In genomic region chr3:10666621-10667020, GRCh38 we compare ENCODE assay signal across 1 cellular context.
TF ChIP-seq lines count a peak whose summit lies in the region.

No MANE protein-coding gene starts in this region.

TF ChIP-seq in GM23338, 12 proteins besides CTCF, POLR2A, EP300 and RAD21 (continued from another document):
- TF ChIP-seq, protein P1, sequence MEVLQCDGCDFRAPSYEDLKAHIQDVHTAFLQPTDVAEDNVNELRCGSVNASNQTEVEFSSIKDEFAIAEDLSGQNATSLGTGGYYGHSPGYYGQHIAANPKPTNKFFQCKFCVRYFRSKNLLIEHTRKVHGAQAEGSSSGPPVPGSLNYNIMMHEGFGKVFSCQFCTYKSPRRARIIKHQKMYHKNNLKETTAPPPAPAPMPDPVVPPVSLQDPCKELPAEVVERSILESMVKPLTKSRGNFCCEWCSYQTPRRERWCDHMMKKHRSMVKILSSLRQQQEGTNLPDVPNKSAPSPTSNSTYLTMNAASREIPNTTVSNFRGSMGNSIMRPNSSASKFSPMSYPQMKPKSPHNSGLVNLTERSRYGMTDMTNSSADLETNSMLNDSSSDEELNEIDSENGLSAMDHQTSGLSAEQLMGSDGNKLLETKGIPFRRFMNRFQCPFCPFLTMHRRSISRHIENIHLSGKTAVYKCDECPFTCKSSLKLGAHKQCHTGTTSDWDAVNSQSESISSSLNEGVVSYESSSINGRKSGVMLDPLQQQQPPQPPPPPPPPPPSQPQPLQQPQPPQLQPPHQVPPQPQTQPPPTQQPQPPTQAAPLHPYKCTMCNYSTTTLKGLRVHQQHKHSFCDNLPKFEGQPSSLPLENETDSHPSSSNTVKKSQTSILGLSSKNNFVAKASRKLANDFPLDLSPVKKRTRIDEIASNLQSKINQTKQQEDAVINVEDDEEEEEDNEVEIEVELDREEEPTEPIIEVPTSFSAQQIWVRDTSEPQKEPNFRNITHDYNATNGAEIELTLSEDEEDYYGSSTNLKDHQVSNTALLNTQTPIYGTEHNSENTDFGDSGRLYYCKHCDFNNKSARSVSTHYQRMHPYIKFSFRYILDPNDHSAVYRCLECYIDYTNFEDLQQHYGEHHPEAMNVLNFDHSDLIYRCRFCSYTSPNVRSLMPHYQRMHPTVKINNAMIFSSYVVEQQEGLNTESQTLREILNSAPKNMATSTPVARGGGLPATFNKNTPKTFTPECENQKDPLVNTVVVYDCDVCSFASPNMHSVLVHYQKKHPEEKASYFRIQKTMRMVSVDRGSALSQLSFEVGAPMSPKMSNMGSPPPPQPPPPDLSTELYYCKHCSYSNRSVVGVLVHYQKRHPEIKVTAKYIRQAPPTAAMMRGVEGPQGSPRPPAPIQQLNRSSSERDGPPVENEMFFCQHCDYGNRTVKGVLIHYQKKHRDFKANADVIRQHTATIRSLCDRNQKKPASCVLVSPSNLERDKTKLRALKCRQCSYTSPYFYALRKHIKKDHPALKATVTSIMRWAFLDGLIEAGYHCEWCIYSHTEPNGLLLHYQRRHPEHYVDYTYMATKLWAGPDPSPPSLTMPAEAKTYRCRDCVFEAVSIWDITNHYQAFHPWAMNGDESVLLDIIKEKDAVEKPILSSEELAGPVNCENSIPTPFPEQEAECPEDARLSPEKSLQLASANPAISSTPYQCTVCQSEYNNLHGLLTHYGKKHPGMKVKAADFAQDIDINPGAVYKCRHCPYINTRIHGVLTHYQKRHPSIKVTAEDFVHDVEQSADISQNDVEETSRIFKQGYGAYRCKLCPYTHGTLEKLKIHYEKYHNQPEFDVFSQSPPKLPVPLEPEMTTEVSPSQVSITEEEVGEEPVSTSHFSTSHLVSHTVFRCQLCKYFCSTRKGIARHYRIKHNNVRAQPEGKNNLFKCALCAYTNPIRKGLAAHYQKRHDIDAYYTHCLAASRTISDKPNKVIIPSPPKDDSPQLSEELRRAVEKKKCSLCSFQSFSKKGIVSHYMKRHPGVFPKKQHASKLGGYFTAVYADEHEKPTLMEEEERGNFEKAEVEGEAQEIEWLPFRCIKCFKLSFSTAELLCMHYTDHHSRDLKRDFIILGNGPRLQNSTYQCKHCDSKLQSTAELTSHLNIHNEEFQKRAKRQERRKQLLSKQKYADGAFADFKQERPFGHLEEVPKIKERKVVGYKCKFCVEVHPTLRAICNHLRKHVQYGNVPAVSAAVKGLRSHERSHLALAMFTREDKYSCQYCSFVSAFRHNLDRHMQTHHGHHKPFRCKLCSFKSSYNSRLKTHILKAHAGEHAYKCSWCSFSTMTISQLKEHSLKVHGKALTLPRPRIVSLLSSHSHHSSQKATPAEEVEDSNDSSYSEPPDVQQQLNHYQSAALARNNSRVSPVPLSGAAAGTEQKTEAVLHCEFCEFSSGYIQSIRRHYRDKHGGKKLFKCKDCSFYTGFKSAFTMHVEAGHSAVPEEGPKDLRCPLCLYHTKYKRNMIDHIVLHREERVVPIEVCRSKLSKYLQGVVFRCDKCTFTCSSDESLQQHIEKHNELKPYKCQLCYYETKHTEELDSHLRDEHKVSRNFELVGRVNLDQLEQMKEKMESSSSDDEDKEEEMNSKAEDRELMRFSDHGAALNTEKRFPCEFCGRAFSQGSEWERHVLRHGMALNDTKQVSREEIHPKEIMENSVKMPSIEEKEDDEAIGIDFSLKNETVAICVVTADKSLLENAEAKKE (CRISPR knock-in tag; IDR thresholded peaks at IDR 0.05) = no peak
- TF ChIP-seq NANOG (IDR thresholded peaks at IDR 0.05; ENCODE audit: borderline replicate concordance) (no peak), ZNF331 (CRISPR knock-in tag; IDR thresholded peaks at IDR 0.05; ENCODE audit: low read depth) (no peak), ETS1 (IDR thresholded peaks at IDR 0.05) (no peak), STAT1 (IDR thresholded peaks at IDR 0.05; ENCODE audit: unreplicated experiment) (no peak), JUNB (IDR thresholded peaks at IDR 0.05; ENCODE audit: unreplicated experiment) (no peak), CREB1 (CRISPR knock-in tag; IDR thresholded peaks at IDR 0.05; ENCODE audit: low read depth) (no peak), ZNF114 (CRISPR knock-in tag; IDR thresholded peaks at IDR 0.05) (no peak), EZH2 (IDR thresholded peaks at IDR 0.05; ENCODE audit: low read depth, unreplicated experiment) (no peak)
- TF ChIP-seq, protein P2, sequence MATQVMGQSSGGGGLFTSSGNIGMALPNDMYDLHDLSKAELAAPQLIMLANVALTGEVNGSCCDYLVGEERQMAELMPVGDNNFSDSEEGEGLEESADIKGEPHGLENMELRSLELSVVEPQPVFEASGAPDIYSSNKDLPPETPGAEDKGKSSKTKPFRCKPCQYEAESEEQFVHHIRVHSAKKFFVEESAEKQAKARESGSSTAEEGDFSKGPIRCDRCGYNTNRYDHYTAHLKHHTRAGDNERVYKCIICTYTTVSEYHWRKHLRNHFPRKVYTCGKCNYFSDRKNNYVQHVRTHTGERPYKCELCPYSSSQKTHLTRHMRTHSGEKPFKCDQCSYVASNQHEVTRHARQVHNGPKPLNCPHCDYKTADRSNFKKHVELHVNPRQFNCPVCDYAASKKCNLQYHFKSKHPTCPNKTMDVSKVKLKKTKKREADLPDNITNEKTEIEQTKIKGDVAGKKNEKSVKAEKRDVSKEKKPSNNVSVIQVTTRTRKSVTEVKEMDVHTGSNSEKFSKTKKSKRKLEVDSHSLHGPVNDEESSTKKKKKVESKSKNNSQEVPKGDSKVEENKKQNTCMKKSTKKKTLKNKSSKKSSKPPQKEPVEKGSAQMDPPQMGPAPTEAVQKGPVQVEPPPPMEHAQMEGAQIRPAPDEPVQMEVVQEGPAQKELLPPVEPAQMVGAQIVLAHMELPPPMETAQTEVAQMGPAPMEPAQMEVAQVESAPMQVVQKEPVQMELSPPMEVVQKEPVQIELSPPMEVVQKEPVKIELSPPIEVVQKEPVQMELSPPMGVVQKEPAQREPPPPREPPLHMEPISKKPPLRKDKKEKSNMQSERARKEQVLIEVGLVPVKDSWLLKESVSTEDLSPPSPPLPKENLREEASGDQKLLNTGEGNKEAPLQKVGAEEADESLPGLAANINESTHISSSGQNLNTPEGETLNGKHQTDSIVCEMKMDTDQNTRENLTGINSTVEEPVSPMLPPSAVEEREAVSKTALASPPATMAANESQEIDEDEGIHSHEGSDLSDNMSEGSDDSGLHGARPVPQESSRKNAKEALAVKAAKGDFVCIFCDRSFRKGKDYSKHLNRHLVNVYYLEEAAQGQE (IDR thresholded peaks at IDR 0.05; ENCODE audit: unreplicated experiment) = no peak
